In genomic region chr2:226130192-226130591, GRCh38 we compare ENCODE assay signal across 22 cellular contexts.
DNase-seq lines count a peak whose midpoint lies in the region; ATAC-seq and TF ChIP-seq lines count a peak whose summit lies in the region.
"Had no signal": no experiment of that assay in that cellular context is flagged by ENCODE, and none has a peak within 500 bp of the region (broad histone marks: within the 10 kb centered on the region; RNA-seq: fewer than 3 reads in every experiment).

No MANE protein-coding gene starts in this region.

- no peaks in the 10 kb centered on the region for H3K27me3 ChIP-seq in gastrocnemius medialis
- no peaks in the 10 kb centered on the region for H3K27me3 ChIP-seq in WERI-Rb-1 (ENCODE audit: insufficient read depth, low read depth, severe bottlenecking)
- no peaks in the 10 kb centered on the region for H3K27me3 ChIP-seq in BE2C
- H3K27me3 ChIP-seq: heart left ventricle, tibial artery had no signal

- no peak for ATAC-seq in gastrocnemius medialis
- ATAC-seq: activated CD4-positive, CD25-positive, alpha-beta regulatory T cell treated with anti-CD3 and anti-CD28 coated beads, Interleukin-2, amount 50 U/mL, for 24 hours; heart left ventricle; stimulated activated naive B cell treated with anti-CD40 and anti-IgM and Interleukin-4, amounts not matched to agents 10 μg/mL and 1 μg/mL and 100 μg/mL, for 72 hours had no signal

- DNase-seq in SIG-M5 treated with dmso at 0.1 percent for 504 hours (lab: John Stamatoyannopoulos, UW; ENCODE audit: unreplicated experiment), result peak; percentile 41
- no peak for DNase-seq in SIG-M5 (lab: John Stamatoyannopoulos, UW)
- peak; percentile 25 for DNase-seq in RPMI7951 (ENCODE audit: low read depth)
- DNase-seq in fibroblast of the aortic adventitia (ENCODE audit: low read depth), result peak; percentile 31
- DNase-seq in gastrocnemius medialis, result no peak
- no peak for DNase-seq in WERI-Rb-1
- DNase-seq in BE2C, result no peak
- no peak for DNase-seq in NCI-H446 (lab: John Stamatoyannopoulos, UW)
- DNase-seq: activated CD8-positive, alpha-beta memory T cell treated with anti-CD3 and anti-CD28 coated beads for 24 hours; activated naive CD8-positive, alpha-beta T cell treated with anti-CD3 and anti-CD28 coated beads, Interleukin-2, amount 10 ng/mL, durations not matched to agents 7 days and 5 days; DMS 273 treated with DMSO at 0.1 percent for 48 hours; GF-D8; heart left ventricle; islet precursor cell; mesenchymal stem cell; NCI-H2029; NCI-H446 treated with DMSO at 0.1 percent for 48 hours; SHP77; stimulated activated naive B cell treated with anti-CD40 and anti-IgM and Interleukin-4, amounts not matched to agents 10 μg/mL and 1 μg/mL and 100 μg/mL, for 72 hours; tibial artery had no signal

- H3K4me1 ChIP-seq in gastrocnemius medialis, result peaks cover 36% of the 10 kb centered on the region in 2 donors
- H3K4me1 ChIP-seq in BE2C, result no peaks in the 10 kb centered on the region
- H3K4me1 ChIP-seq: tibial artery had no signal

- TF ChIP-seq CTCF in fibroblast of the aortic adventitia (IDR thresholded peaks at IDR 0.05; ENCODE audit: insufficient read depth, low read length), result no peak
- no peak for TF ChIP-seq CTCF in gastrocnemius medialis (IDR thresholded peaks at IDR 0.05 in 4 of 5, conservative IDR thresholded peaks at IDR 0.05 in 1 of 5)
- no peak for TF ChIP-seq CTCF in WERI-Rb-1 (IDR thresholded peaks at IDR 0.05; ENCODE audit: low read depth, low read length)
- no peak for TF ChIP-seq CTCF in BE2C (IDR thresholded peaks at IDR 0.05; ENCODE audit: low read depth, low read length)

- intact Hi-C loops in gastrocnemius medialis (cut with DNase I; ENCODE audit: low total_unique reads), result no loop called here

- peak overlapping the region in 3 of 4 donors; percentile 9 to 68 (median 59) for H3K27ac ChIP-seq in gastrocnemius medialis
- no peak overlapping the region for H3K27ac ChIP-seq in WERI-Rb-1
- H3K27ac ChIP-seq: C4-2B, heart left ventricle, tibial artery had no signal

- no peaks in the 10 kb centered on the region for H3K36me3 ChIP-seq in gastrocnemius medialis
- no peaks in the 10 kb centered on the region for H3K36me3 ChIP-seq in WERI-Rb-1
- H3K36me3 ChIP-seq in BE2C, result no peaks in the 10 kb centered on the region
- H3K36me3 ChIP-seq: heart left ventricle, tibial artery had no signal

- no peak for TF ChIP-seq POLR2A in gastrocnemius medialis (IDR thresholded peaks at IDR 0.05)

- in situ Hi-C loops in gastrocnemius medialis (cut with MboI; ENCODE audit: low sequenced_read_pairs in 4 of 4), result loop anchor here in 1 of 4 donors (10.0 kb wide), 1 partner anchor 675 kb away; no protein-coding TSS in a partner anchor

- H3K9me3 ChIP-seq in gastrocnemius medialis (no peaks in the 10 kb centered on the region), WERI-Rb-1 (ENCODE audit: severe bottlenecking) (no peaks in the 10 kb centered on the region), BE2C (no peaks in the 10 kb centered on the region)
- H3K9me3 ChIP-seq: heart left ventricle, tibial artery had no signal

- H3K4me3 ChIP-seq in fibroblast of the aortic adventitia (ENCODE audit: low read depth, low read length), result no peak overlapping the region
- H3K4me3 ChIP-seq in gastrocnemius medialis, result no peak overlapping the region
- no peak overlapping the region for H3K4me3 ChIP-seq in WERI-Rb-1 (ENCODE audit: low read depth, low read length)
- H3K4me3 ChIP-seq in BE2C (ENCODE audit: low read depth, low read length), result no peak overlapping the region
- H3K4me3 ChIP-seq: heart left ventricle, tibial artery had no signal

Comparison
In these comparisons a context has a peak if more than half of its experiments do, and no peak if none do; other contexts are left out.
1. DNase-seq: peak in SIG-M5 treated with dmso at 0.1 percent for 504 hours (single experiment), RPMI7951 (single experiment) and fibroblast of the aortic adventitia (single experiment); none in SIG-M5 (single experiment), gastrocnemius medialis (0 of 2), WERI-Rb-1 (single experiment), BE2C (single experiment) and NCI-H446 (0 of 2).